Comparison of ENCODE assay signal across 9 cellular contexts in genomic region chr2:96788393-96789244, GRCh38. TPM values are rescaled to one million over a fixed set of nuclear protein-coding genes. Genes with fewer than 3 reads are reported as not detected.
DNase-seq lines count a peak whose midpoint lies in the region; ATAC-seq and TF ChIP-seq lines count a peak whose summit lies in the region.
"Had no signal": no experiment of that assay in that cellular context is flagged by ENCODE, and none has a peak within 500 bp of the region (broad histone marks: within the 10 kb centered on the region; RNA-seq: fewer than 3 reads in every experiment).

No MANE protein-coding gene starts in this region.

- DNase-seq in Right ventricle myocardium inferior (ENCODE audit: missing footprints) (peak; percentile 65), cardiac septum (ENCODE audit: low spot score) (no peak), mucosa of descending colon (peak; percentile 84 to 90 (median 84)), aorta (peak; percentile 70 to 87), SHP77 treated with DMSO at 0.1 percent for 48 hours (lab: John Stamatoyannopoulos, UW) (no peak)
- DNase-seq in stimulated activated CD4-positive, alpha-beta T cell treated with anti-CD3 and anti-CD28 coated beads, Interleukin-1b, Interleukin-23, amount 100 ng/mL, for 48 hours: no peak
- DNase-seq: NCI-H1048 had no signal

- TF ChIP-seq CTCF in mucosa of descending colon (IDR thresholded peaks at IDR 0.05): no peak

- H3K27ac ChIP-seq in duodenal mucosa (ENCODE audit: low read depth, low read length): peak overlapping the region; percentile 79
- H3K27ac ChIP-seq in aorta (ENCODE audit: low read depth in 1 of 2, low read length in 2 of 2): peak overlapping the region in 1 of 2 donors; percentile 44

- H3K4me3 ChIP-seq in duodenal mucosa (ENCODE audit: low read depth in 1 of 2, low read length in 2 of 2): peak overlapping the region; percentile 32 to 34
- no peak overlapping the region for H3K4me3 ChIP-seq in mucosa of descending colon
- no peak overlapping the region for H3K4me3 ChIP-seq in aorta (ENCODE audit: low read length in 2 of 2)

- peaks cover 22 to 25% of the 10 kb centered on the region in 2 donors for H3K4me1 ChIP-seq in duodenal mucosa (ENCODE audit: control insufficient read depth in 1 of 2, insufficient read depth in 2 of 2, low read length in 2 of 2)
- H3K4me1 ChIP-seq in mucosa of descending colon (ENCODE audit: low read depth): peaks cover 45% of the 10 kb centered on the region
- H3K4me1 ChIP-seq in aorta (ENCODE audit: control insufficient read depth in 1 of 2, insufficient read depth in 2 of 2, low read length in 2 of 2): peaks cover 0 to 2% of the 10 kb centered on the region in 2 donors

- peak overlapping the region; percentile 48 to 54 for H3K9ac ChIP-seq in duodenal mucosa (ENCODE audit: low read depth in 1 of 2, low read length in 2 of 2)

- no peaks in the 10 kb centered on the region for H3K9me3 ChIP-seq in duodenal mucosa (ENCODE audit: control insufficient read depth in 1 of 2, low read length in 2 of 2)
- no peaks in the 10 kb centered on the region for H3K9me3 ChIP-seq in mucosa of descending colon
- no peaks in the 10 kb centered on the region for H3K9me3 ChIP-seq in aorta (ENCODE audit: control insufficient read depth, low read length)

- H3K27me3 ChIP-seq in duodenal mucosa (ENCODE audit: control insufficient read depth in 1 of 2, insufficient read depth in 2 of 2, low read length in 2 of 2): no peaks in the 10 kb centered on the region
- H3K27me3 ChIP-seq in aorta (ENCODE audit: control insufficient read depth in 1 of 2, insufficient read depth in 2 of 2, low read length in 1 of 2): no peaks in the 10 kb centered on the region

- 29 to 32% methylated on average over 17 of the region's 17 CpGs for WGBS in aorta, 2 donors

- intact Hi-C loops in Right ventricle myocardium inferior (cut with DNase I): no loop called here
- intact Hi-C loops in cardiac septum (cut with DNase I): no loop called here
- intact Hi-C loops in mucosa of descending colon (cut with DNase I, micrococcal nuclease): no loop called here
- intact Hi-C loops in aorta (cut with DNase I): no loop called here

- ATAC-seq in Right ventricle myocardium inferior (peak; percentile 83), mucosa of descending colon (peak; percentile 89), aorta (ENCODE audit: low FRiP score) (peak; percentile 84), GM19395 (IDR thresholded peaks at IDR 0.05; ENCODE audit: unreplicated experiment) (no peak)

- H3K36me3 ChIP-seq in duodenal mucosa (ENCODE audit: control insufficient read depth in 1 of 2, insufficient read depth in 2 of 2, low read length in 2 of 2) (no peaks in the 10 kb centered on the region), mucosa of descending colon (ENCODE audit: low read depth) (no peaks in the 10 kb centered on the region), aorta (ENCODE audit: control insufficient read depth in 1 of 2, insufficient read depth in 2 of 2, low read length in 1 of 2) (no peaks in the 10 kb centered on the region)

RNA-seq across cellular contexts. Expression of gene CNNM3, which starts 27.4 kb away (rescaled TPM):
- total RNA-seq in Right ventricle myocardium inferior (13.3 TPM), cardiac septum (10.7 TPM), mucosa of descending colon (10 to 100 TPM; 21.2 to 35.5 (median 33.4) TPM), aorta (10 to 100 TPM; 11.1 to 16.8 TPM)
- 10 to 100 TPM in 1 of 2 donors, 1 to 10 TPM in 1; 2.9 to 10.2 TPM for polyA plus RNA-seq in aorta

RNA-seq across cellular contexts. Expression of gene CNNM4, which starts 27.9 kb away (rescaled TPM):
- 33.3 TPM for total RNA-seq in Right ventricle myocardium inferior
- total RNA-seq in cardiac septum: 36.8 TPM
- 100 to 1,000 TPM in 2 of 3 donors, 10 to 100 TPM in 1; 53.4 to 134 (median 101) TPM for total RNA-seq in mucosa of descending colon
- total RNA-seq in aorta: 1 to 10 TPM; 7.8 to 8.1 TPM
- polyA plus RNA-seq in aorta: 1 to 10 TPM; 2.3 to 4.2 TPM

RNA-seq across cellular contexts. Expression of gene LMAN2L, which starts 48.8 kb away (rescaled TPM):
- total RNA-seq in Right ventricle myocardium inferior: 26.2 TPM
- 17.0 TPM for total RNA-seq in cardiac septum
- total RNA-seq in mucosa of descending colon: 10 to 100 TPM; 11.2 to 21.0 (median 14.2) TPM
- 10 to 100 TPM; 11.3 to 15.7 TPM for total RNA-seq in aorta
- 10 to 100 TPM in 1 of 2 donors, 1 to 10 TPM in 1; 5.1 to 12.9 TPM for polyA plus RNA-seq in aorta

RNA-seq across cellular contexts. Expression of gene ANKRD23, which starts 55.2 kb away (rescaled TPM):
- total RNA-seq in Right ventricle myocardium inferior: 12.7 TPM
- 10.6 TPM for total RNA-seq in cardiac septum
- 1 to 10 TPM; 3.2 to 5.1 (median 4.9) TPM for total RNA-seq in mucosa of descending colon
- 1 to 10 TPM; 4.6 to 5.4 TPM for total RNA-seq in aorta
- polyA plus RNA-seq in aorta: 1 to 10 TPM in 1 of 2 donors, not detected in 1; 5.3 TPM

Comparison
In these comparisons a context has a peak if more than half of its experiments do, and no peak if none do; other contexts are left out.
1. DNase-seq: peak in Right ventricle myocardium inferior (single experiment), mucosa of descending colon (3 of 3) and aorta (2 of 2); none in cardiac septum (single experiment), SHP77 treated with DMSO at 0.1 percent for 48 hours (single experiment) and stimulated activated CD4-positive, alpha-beta T cell treated with anti-CD3 and anti-CD28 coated beads, Interleukin-1b, Interleukin-23, amount 100 ng/mL, for 48 hours (single experiment).
2. H3K4me3 ChIP-seq: peak in duodenal mucosa (2 of 2); none in mucosa of descending colon (single experiment) and aorta (0 of 2).